ENCODE assay signal across 17 cellular contexts in the genomic region with DNA sequence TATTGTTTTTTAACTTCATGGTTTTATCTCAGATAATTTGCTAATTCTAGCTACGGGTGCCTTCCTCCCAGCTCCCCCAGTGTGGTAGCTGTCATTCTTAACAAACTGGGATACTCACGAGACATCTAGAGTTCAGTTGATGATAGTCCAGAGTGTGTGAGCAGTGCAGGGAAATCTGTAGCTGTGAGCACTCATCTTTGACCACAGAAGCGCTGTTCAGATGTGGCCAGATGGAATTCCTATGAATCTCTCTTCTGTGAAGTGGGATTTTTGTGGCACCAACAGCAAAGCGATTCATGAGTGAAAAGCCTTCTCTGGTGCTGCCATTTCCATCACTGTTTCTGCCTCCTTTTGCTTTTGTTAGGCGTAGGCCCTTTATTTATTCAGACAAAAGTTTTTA.
"Had no signal": no experiment of that assay in that cellular context is flagged by ENCODE, and none has a peak within 500 bp of the region (broad histone marks: within the 10 kb centered on the region; RNA-seq: fewer than 3 reads in every experiment).

No MANE protein-coding gene starts in this region.

- H3K4me1 Mint-ChIP-seq: stimulated activated naive CD8-positive, alpha-beta T cell treated with anti-CD3 and anti-CD28 coated beads, Interleukin-15, amount 100 ng/mL, for 72 hours had no signal

- H3K9ac ChIP-seq: parathyroid adenoma had no signal

- H3K36me3 Mint-ChIP-seq: activated CD4-positive, alpha-beta memory T cell treated with anti-CD3 and anti-CD28 coated beads for 36 hours; stimulated activated effector memory CD8-positive, alpha-beta T cell treated with anti-CD3 and anti-CD28 coated beads, Interleukin-12 subunit alpha, Interleukin-12 subunit beta, amount 100 ng/mL, for 72 hours had no signal

- H3K9me3 ChIP-seq: esophagus squamous epithelium, left ventricle myocardium inferior, right lobe of liver, tibial nerve had no signal

- H2AFZ ChIP-seq: parathyroid adenoma had no signal

- H3K4me3 Mint-ChIP-seq: activated CD4-positive, alpha-beta memory T cell treated with anti-CD3 and anti-CD28 coated beads for 36 hours; activated naive CD4-positive, alpha-beta T cell treated with anti-CD3 and anti-CD28 coated beads for 36 hours; nephron progenitor cell; stimulated activated effector memory CD8-positive, alpha-beta T cell treated with anti-CD3 and anti-CD28 coated beads, Interleukin-12 subunit alpha, Interleukin-12 subunit beta, amount 100 ng/mL, for 72 hours; stimulated activated naive CD8-positive, alpha-beta T cell treated with anti-CD3 and anti-CD28 coated beads, Interleukin-15, amount 100 ng/mL, for 72 hours had no signal

- H3K27me3 ChIP-seq: esophagus squamous epithelium, right lobe of liver, tibial nerve had no signal

- H3K9me3 Mint-ChIP-seq: activated CD4-positive, alpha-beta memory T cell treated with anti-CD3 and anti-CD28 coated beads for 36 hours; activated naive CD4-positive, alpha-beta T cell treated with anti-CD3 and anti-CD28 coated beads for 36 hours; nephron progenitor cell; stimulated activated effector memory CD8-positive, alpha-beta T cell treated with anti-CD3 and anti-CD28 coated beads, Interleukin-12 subunit alpha, Interleukin-12 subunit beta, amount 100 ng/mL, for 72 hours; stimulated activated naive CD8-positive, alpha-beta T cell treated with anti-CD3 and anti-CD28 coated beads, Interleukin-15, amount 100 ng/mL, for 72 hours had no signal

- ATAC-seq: stimulated activated effector memory CD8-positive, alpha-beta T cell treated with anti-CD3 and anti-CD28 coated beads, Interleukin-12 subunit alpha, Interleukin-12 subunit beta, amount 100 ng/mL, for 72 hours; stimulated activated naive CD8-positive, alpha-beta T cell treated with anti-CD3 and anti-CD28 coated beads, Interleukin-15, amount 100 ng/mL, for 72 hours had no signal

- H3K4me3 ChIP-seq: coronary artery, esophagus squamous epithelium, left ventricle myocardium inferior, right lobe of liver, skin epidermis, tibial nerve had no signal

- DNase-seq: activated CD4-positive, alpha-beta memory T cell treated with anti-CD3 and anti-CD28 coated beads for 36 hours; activated CD4-positive, alpha-beta T cell treated with anti-CD3 and anti-CD28 coated beads for 48 hours; activated naive CD4-positive, alpha-beta T cell treated with anti-CD3 and anti-CD28 coated beads for 36 hours; activated T-cell treated with anti-CD3 and anti-CD28 coated beads, Interleukin-2, amount 50 U/mL, for 48 hours; cerebellar nuclear complex; esophagus squamous epithelium; left ventricle myocardium inferior; mammary epithelial cell; nephron progenitor cell; right lobe of liver; stimulated activated CD4-positive, alpha-beta T cell treated with anti-CD3 and anti-CD28 coated beads, Interleukin-2, amount 100 ng/mL, for 24 hours; stimulated activated naive CD8-positive, alpha-beta T cell treated with anti-CD3 and anti-CD28 coated beads, Interleukin-15, amount 100 ng/mL, for 72 hours had no signal

- H3K36me3 ChIP-seq: esophagus squamous epithelium, left ventricle myocardium inferior, right lobe of liver, tibial nerve had no signal

- H3K27ac Mint-ChIP-seq: activated CD4-positive, alpha-beta memory T cell treated with anti-CD3 and anti-CD28 coated beads for 36 hours; activated naive CD4-positive, alpha-beta T cell treated with anti-CD3 and anti-CD28 coated beads for 36 hours; nephron progenitor cell; stimulated activated effector memory CD8-positive, alpha-beta T cell treated with anti-CD3 and anti-CD28 coated beads, Interleukin-12 subunit alpha, Interleukin-12 subunit beta, amount 100 ng/mL, for 72 hours; stimulated activated naive CD8-positive, alpha-beta T cell treated with anti-CD3 and anti-CD28 coated beads, Interleukin-15, amount 100 ng/mL, for 72 hours had no signal

- H3K27ac ChIP-seq: coronary artery, esophagus squamous epithelium, parathyroid adenoma, right lobe of liver, skin epidermis, tibial nerve had no signal

- H3K27me3 Mint-ChIP-seq: stimulated activated naive CD8-positive, alpha-beta T cell treated with anti-CD3 and anti-CD28 coated beads, Interleukin-15, amount 100 ng/mL, for 72 hours had no signal
